ENCODE assay signal across 9 cellular contexts in genomic region chr10:124693396-124693795, GRCh38. TPM values are rescaled to one million over a fixed set of nuclear protein-coding genes. Genes with fewer than 3 reads are reported as not detected.
DNase-seq lines count a peak whose midpoint lies in the region; ATAC-seq and TF ChIP-seq lines count a peak whose summit lies in the region.
"Had no signal": no experiment of that assay in that cellular context is flagged by ENCODE, and none has a peak within 500 bp of the region (broad histone marks: within the 10 kb centered on the region; RNA-seq: fewer than 3 reads in every experiment).

No MANE protein-coding gene starts in this region.

- peaks cover 6% of the 10 kb centered on the region for H3K36me3 ChIP-seq in right atrium auricular region
- H3K36me3 ChIP-seq: uterus had no signal

- H3K27ac ChIP-seq in right atrium auricular region (peak overlapping the region; percentile 46 to 67), substantia nigra (ENCODE audit: low read depth, low read length, poor library complexity, severe bottlenecking) (peak overlapping the region; percentile 93)

- no peak for DNase-seq in activated CD4-positive, alpha-beta T cell treated with anti-CD3 and anti-CD28 coated beads, Interleukin-2, amount 10 ng/mL, durations not matched to agents 7 days and 5 days
- no peak for DNase-seq in activated CD4-positive, alpha-beta T cell treated with anti-CD3 and anti-CD28 coated beads, Interleukin-2, amount 50 U/mL, for 4 hours
- peak; percentile 71 for DNase-seq in SHP77 treated with DMSO at 0.1 percent for 48 hours (lab: John Stamatoyannopoulos, UW)
- no peak for DNase-seq in right atrium auricular region (ENCODE audit: low spot score)
- no peak for DNase-seq in substantia nigra (lab: John Stamatoyannopoulos, UW)
- no peak for DNase-seq in iPS-NIHi7 (ENCODE audit: extremely low spot score)
- no peak for DNase-seq in H4 (ENCODE audit: low spot score)
- DNase-seq in activated CD4-positive, alpha-beta T cell treated with anti-CD3 and anti-CD28 coated beads for 36 hours, result no peak
- DNase-seq: uterus had no signal

- H3K4me1 Mint-ChIP-seq in activated CD4-positive, alpha-beta T cell treated with anti-CD3 and anti-CD28 coated beads, Interleukin-2, amount 10 ng/mL, durations not matched to agents 7 days and 5 days, result peaks cover 75% of the 10 kb centered on the region
- H3K4me1 Mint-ChIP-seq in activated CD4-positive, alpha-beta T cell treated with anti-CD3 and anti-CD28 coated beads for 36 hours, result peaks cover 81% of the 10 kb centered on the region

- peaks cover 70% of the 10 kb centered on the region for H3K36me3 Mint-ChIP-seq in activated CD4-positive, alpha-beta T cell treated with anti-CD3 and anti-CD28 coated beads, Interleukin-2, amount 10 ng/mL, durations not matched to agents 7 days and 5 days (ENCODE audit: low read depth)
- peaks cover 44% of the 10 kb centered on the region for H3K36me3 Mint-ChIP-seq in activated CD4-positive, alpha-beta T cell treated with anti-CD3 and anti-CD28 coated beads for 36 hours (ENCODE audit: low read depth)

- H3K9me3 ChIP-seq in right atrium auricular region, result no peaks in the 10 kb centered on the region
- H3K9me3 ChIP-seq: uterus had no signal

- POLR2A ChIA-PET in activated CD4-positive, alpha-beta T cell treated with anti-CD3 and anti-CD28 coated beads, Interleukin-2, amount 10 ng/mL, durations not matched to agents 7 days and 5 days (lab: Charles Lee), result no interaction called here
- POLR2A ChIA-PET in activated CD4-positive, alpha-beta T cell treated with anti-CD3 and anti-CD28 coated beads for 36 hours (lab: Charles Lee), result interaction anchor here (0.8 to 1.7 kb wide), 4 partner anchors 8 to 265 kb away, joined by 3 to 8 read pairs (median 4); no protein-coding TSS in a partner anchor

- no peaks in the 10 kb centered on the region for H3K27me3 Mint-ChIP-seq in activated CD4-positive, alpha-beta T cell treated with anti-CD3 and anti-CD28 coated beads, Interleukin-2, amount 10 ng/mL, durations not matched to agents 7 days and 5 days
- no peaks in the 10 kb centered on the region for H3K27me3 Mint-ChIP-seq in activated CD4-positive, alpha-beta T cell treated with anti-CD3 and anti-CD28 coated beads for 36 hours

- no peak overlapping the region for H3K4me3 ChIP-seq in right atrium auricular region
- H3K4me3 ChIP-seq: uterus had no signal

- no peaks in the 10 kb centered on the region for H3K27me3 ChIP-seq in right atrium auricular region
- H3K27me3 ChIP-seq: uterus had no signal

- no peak overlapping the region for H3K4me3 Mint-ChIP-seq in activated CD4-positive, alpha-beta T cell treated with anti-CD3 and anti-CD28 coated beads, Interleukin-2, amount 10 ng/mL, durations not matched to agents 7 days and 5 days
- no peak overlapping the region for H3K4me3 Mint-ChIP-seq in activated CD4-positive, alpha-beta T cell treated with anti-CD3 and anti-CD28 coated beads for 36 hours

- intact Hi-C loops in activated CD4-positive, alpha-beta T cell treated with anti-CD3 and anti-CD28 coated beads for 36 hours (cut with DNase I, micrococcal nuclease), result no loop called here

- H3K27ac Mint-ChIP-seq in activated CD4-positive, alpha-beta T cell treated with anti-CD3 and anti-CD28 coated beads, Interleukin-2, amount 10 ng/mL, durations not matched to agents 7 days and 5 days, result peak overlapping the region; percentile 95
- no peak overlapping the region for H3K27ac Mint-ChIP-seq in activated CD4-positive, alpha-beta T cell treated with anti-CD3 and anti-CD28 coated beads for 36 hours

- CTCF ChIA-PET in activated CD4-positive, alpha-beta T cell treated with anti-CD3 and anti-CD28 coated beads, Interleukin-2, amount 10 ng/mL, durations not matched to agents 7 days and 5 days (lab: Charles Lee), result interaction anchor here (0.8 to 2.8 kb wide), 9 partner anchors 9 to 152 kb away, joined by 3 to 15 read pairs (median 3); no protein-coding TSS in a partner anchor
- CTCF ChIA-PET in activated CD4-positive, alpha-beta T cell treated with anti-CD3 and anti-CD28 coated beads for 36 hours (lab: Charles Lee), result interaction anchor here (0.8 to 1.3 kb wide), 3 partner anchors 11 to 164 kb away, joined by 3 to 4 read pairs (median 3); no protein-coding TSS in a partner anchor

- H3K9me3 Mint-ChIP-seq in activated CD4-positive, alpha-beta T cell treated with anti-CD3 and anti-CD28 coated beads, Interleukin-2, amount 10 ng/mL, durations not matched to agents 7 days and 5 days, result no peaks in the 10 kb centered on the region
- H3K9me3 Mint-ChIP-seq in activated CD4-positive, alpha-beta T cell treated with anti-CD3 and anti-CD28 coated beads for 36 hours (ENCODE audit: low read depth), result no peaks in the 10 kb centered on the region

- peaks cover 0 to 71% of the 10 kb centered on the region in 2 donors for H3K4me1 ChIP-seq in right atrium auricular region
- H3K4me1 ChIP-seq: uterus had no signal

- no peak for ATAC-seq in activated CD4-positive, alpha-beta T cell treated with anti-CD3 and anti-CD28 coated beads for 36 hours

- no peak for TF ChIP-seq CTCF in right atrium auricular region (IDR thresholded peaks at IDR 0.05)

RNA-seq across cellular contexts. Expression of gene FAM53B, which starts 50.8 kb away (rescaled TPM):
- 10 to 100 TPM; 30.1 to 30.9 TPM for total RNA-seq in activated CD4-positive, alpha-beta T cell treated with anti-CD3 and anti-CD28 coated beads, Interleukin-2, amount 10 ng/mL, durations not matched to agents 7 days and 5 days
- total RNA-seq in right atrium auricular region, result 10 to 100 TPM; 30.3 to 31.1 TPM
- 7.4 and 10.5 TPM in 2 replicates for total RNA-seq in H4 (2014; rRNA removed; shearing (Covaris generic))
- 10 to 100 TPM; 13.3 to 13.9 TPM for total RNA-seq in activated CD4-positive, alpha-beta T cell treated with anti-CD3 and anti-CD28 coated beads for 36 hours
